In genomic region chr20:62824476-62825287, GRCh38 we compare ENCODE assay signal across 9 cellular contexts. TPM values are rescaled to one million over a fixed set of nuclear protein-coding genes. Genes with fewer than 3 reads are reported as not detected.
A peak's percentile ranks its signal among the peaks of the same experiment; 100 is the strongest.
DNase-seq lines count a peak whose midpoint lies in the region; ATAC-seq, FAIRE-seq and TF ChIP-seq lines count a peak whose summit lies in the region.
"Had no signal": no experiment of that assay in that cellular context is flagged by ENCODE, and none has a peak within 500 bp of the region (broad histone marks: within the 10 kb centered on the region; RNA-seq: fewer than 3 reads in every experiment).

No MANE protein-coding gene starts in this region.

- H2AK5ac ChIP-seq in H1 (ENCODE audit: low read depth, low read length) = peak overlapping the region; percentile 16; the same call in 1 of the 2 replicates

- no peak overlapping the region for H2BK120ac ChIP-seq in H1 (replicated peaks; ENCODE audit: low read depth, low read length)

- peaks cover 0 to 8% (median 0%) of the 10 kb centered on the region in 4 donors for H3K4me1 Mint-ChIP-seq in CD4-positive, alpha-beta memory T cell
- H3K4me1 Mint-ChIP-seq in osteocyte (ENCODE audit: unreplicated experiment) = peaks cover 11% of the 10 kb centered on the region
- H3K4me1 Mint-ChIP-seq in endothelial cell (ENCODE audit: unreplicated experiment) = no peaks in the 10 kb centered on the region
- H3K4me1 Mint-ChIP-seq: central memory CD8-positive, alpha-beta T cell had no signal

- CTCF ChIA-PET in CD4-positive, alpha-beta memory T cell (lab: Charles Lee; ENCODE audit: partially characterized antibody) = interaction anchor here (0.6 to 1.7 kb wide), 2 partner anchors 16 to 441 kb away, joined by 6 to 7 read pairs; no protein-coding TSS in a partner anchor
- CTCF ChIA-PET in H1 (lab: Charles Lee; ENCODE audit: partially characterized antibody) = interaction anchor here (0.6 to 3.2 kb wide), 4 partner anchors 8 to 17 kb away, joined by 3 to 22 read pairs (median 6); no protein-coding TSS in a partner anchor

- no peak; a peak in 1 of 4 replicates for TF ChIP-seq RAD21 in H1 (IDR thresholded peaks at IDR 0.05 in 1 of 2, conservative IDR thresholded peaks at IDR 0.05 in 1 of 2; ENCODE audit: low read depth in 2 of 2, low read length in 2 of 2)

- peak overlapping the region in 1 of 2 experiments; percentile 28; a peak in 3 of 4 replicates for H3K4me2 ChIP-seq in H1 (ENCODE audit: insufficient read depth in 1 of 2, low read depth in 2 of 2, low read length in 2 of 2)

- no peaks in the 10 kb centered on the region for H3K9me3 ChIP-seq in CD4-positive, alpha-beta memory T cell (ENCODE audit: control insufficient read depth in 1 of 2, low read length in 2 of 2)
- no peaks in the 10 kb centered on the region for H3K9me3 ChIP-seq in HUES64 (ENCODE audit: insufficient read depth, low read depth, low read length)
- no peaks in the 10 kb centered on the region for H3K9me3 ChIP-seq in H1 (ENCODE audit: insufficient read depth in 2 of 2, low read depth in 1 of 2, low read length in 1 of 2)

- H3K23me2 ChIP-seq in H1 (ENCODE audit: low read depth, low read length) = no peaks in the 10 kb centered on the region

- H4K5ac ChIP-seq in H1 (ENCODE audit: insufficient read length, low read depth, low read length) = peak overlapping the region; percentile 44

- peaks cover 5 to 8% of the 10 kb centered on the region in 2 experiments for H4K20me1 ChIP-seq in H1 (replicated peaks in 1 of 2; ENCODE audit: control insufficient read depth in 1 of 2, insufficient read depth in 2 of 2, low read length in 2 of 2)

- H2BK15ac ChIP-seq in H1 (ENCODE audit: low read length) = no peak overlapping the region

- H3K9me3 Mint-ChIP-seq in CD4-positive, alpha-beta memory T cell = no peaks in the 10 kb centered on the region
- H3K9me3 Mint-ChIP-seq in osteocyte (ENCODE audit: unreplicated experiment) (no peaks in the 10 kb centered on the region), endothelial cell (ENCODE audit: unreplicated experiment) (no peaks in the 10 kb centered on the region)
- H3K9me3 Mint-ChIP-seq: central memory CD8-positive, alpha-beta T cell had no signal

- intact Hi-C loops in CD4-positive, alpha-beta memory T cell (cut with micrococcal nuclease) = no loop called here

- no peak overlapping the region for H2BK20ac ChIP-seq in H1 (ENCODE audit: low read length)

- TF ChIP-seq CTCF in H1 (IDR thresholded peaks at IDR 0.05; ENCODE audit: control extremely low read depth in 1 of 3, insufficient read depth in 1 of 3, low read depth in 1 of 3, low read length in 3 of 3) (no peak), osteocyte (IDR thresholded peaks at IDR 0.05) (no peak), endothelial cell (IDR thresholded peaks at IDR 0.05; ENCODE audit: unreplicated experiment) (no peak)

- H3K56ac ChIP-seq in H1 (replicated peaks; ENCODE audit: insufficient read length, low read depth, low read length) = no peak overlapping the region

- peak overlapping the region; percentile 68 for H4K8ac ChIP-seq in H1 (ENCODE audit: extremely low read depth, insufficient read depth, low read length)

- H3K4me3 Mint-ChIP-seq in CD4-positive, alpha-beta memory T cell = peak overlapping the region in 4 of 8 donors; percentile 31 to 60 (median 46)
- peak overlapping the region; percentile 44 for H3K4me3 Mint-ChIP-seq in osteocyte (ENCODE audit: unreplicated experiment)
- no peak overlapping the region for H3K4me3 Mint-ChIP-seq in endothelial cell (ENCODE audit: unreplicated experiment)
- H3K4me3 Mint-ChIP-seq: central memory CD8-positive, alpha-beta T cell had no signal

- peak in 4 of 5 donors; percentile 29 to 54 (median 44) for DNase-seq in CD4-positive, alpha-beta memory T cell
- DNase-seq in SKM-1 (lab: John Stamatoyannopoulos, UW; ENCODE audit: unreplicated experiment) = peak; percentile 63
- peak in 1 of 2 experiments; percentile 54 for DNase-seq in H1 (ENCODE audit: low read depth in 1 of 2, low spot score in 2 of 2)
- DNase-seq in osteocyte (ENCODE audit: extremely low spot score, unreplicated experiment) = no peak
- no peak for DNase-seq in HK-2 (ENCODE audit: unreplicated experiment)
- DNase-seq in endothelial cell (ENCODE audit: low spot score) = no peak

- no peak overlapping the region for H2BK12ac ChIP-seq in H1 (ENCODE audit: low read depth, low read length)

- H3K9ac ChIP-seq in HUES64 (ENCODE audit: low read depth, low read length) (no peak overlapping the region), H1 (replicated peaks in 1 of 4; ENCODE audit: extremely low read depth in 1 of 4, low read depth in 3 of 4, low read length in 3 of 4) (no peak overlapping the region)

- no peak overlapping the region for H3K4me3 ChIP-seq in CD4-positive, alpha-beta memory T cell (ENCODE audit: low read length in 2 of 2)
- H3K4me3 ChIP-seq in HUES64 (ENCODE audit: low read length) = no peak overlapping the region
- no peak overlapping the region for H3K4me3 ChIP-seq in H1 (ENCODE audit: extremely low read depth in 1 of 4, insufficient read depth in 2 of 4, low read depth in 3 of 4, low read length in 4 of 4)

- H4K91ac ChIP-seq in H1 (replicated peaks; ENCODE audit: insufficient read length, low read length) = peak overlapping the region; percentile 81

- no peaks in the 10 kb centered on the region for H3K79me1 ChIP-seq in H1 (ENCODE audit: low read depth, low read length)

- H3K36me3 ChIP-seq in CD4-positive, alpha-beta memory T cell (ENCODE audit: insufficient read depth, low read length) = no peaks in the 10 kb centered on the region
- H3K36me3 ChIP-seq in HUES64 (ENCODE audit: insufficient read depth, low read length) (peaks cover 26% of the 10 kb centered on the region), H1 (ENCODE audit: control insufficient read depth in 2 of 4, insufficient read depth in 4 of 4, low read length in 3 of 4) (peaks cover 0 to 7% (median 3%) of the 10 kb centered on the region in 4 experiments; a peak in 4 of 8 replicates)

- WGBS in HUES64 = 49% methylated on average over 23 of the region's 34 CpGs
- 61% methylated on average over 13 of the region's 34 CpGs; no CpG with 5 or more reads in 1 of the 2 experiments for WGBS in H1 (ENCODE audit: extremely low coverage in 1 of 2, insufficient coverage in 1 of 2, insufficient read length in 1 of 2, insufficient replicate concordance in 2 of 2, low coverage in 1 of 2, low lambda C conversion rate in 2 of 2, missing lambda C conversion rate in 1 of 2), 2 experiments

- peaks cover 9% of the 10 kb centered on the region for H3K4me1 ChIP-seq in CD4-positive, alpha-beta memory T cell (ENCODE audit: insufficient read depth, low read length)
- H3K4me1 ChIP-seq in HUES64 (ENCODE audit: insufficient read depth, low read length) = peaks cover 4% of the 10 kb centered on the region; the same call in 1 of the 2 replicates
- peaks cover 0 to 19% (median 10%) of the 10 kb centered on the region in 4 experiments; a peak in 5 of 7 replicates for H3K4me1 ChIP-seq in H1 (replicated peaks in 1 of 4; ENCODE audit: control insufficient read depth in 3 of 4, insufficient read depth in 4 of 4, low read length in 3 of 4)

- H3K79me2 ChIP-seq in H1 (ENCODE audit: control insufficient read depth in 1 of 2, insufficient read depth in 2 of 2, low read length in 2 of 2) = no peaks in the 10 kb centered on the region

- H2BK5ac ChIP-seq in H1 (ENCODE audit: low read depth, low read length) = peak overlapping the region; percentile 52; the same call in 1 of the 2 replicates

- H3K27me3 Mint-ChIP-seq in CD4-positive, alpha-beta memory T cell = no peaks in the 10 kb centered on the region
- no peaks in the 10 kb centered on the region for H3K27me3 Mint-ChIP-seq in osteocyte (ENCODE audit: unreplicated experiment)
- H3K27me3 Mint-ChIP-seq in endothelial cell (ENCODE audit: unreplicated experiment) = peaks cover 8% of the 10 kb centered on the region

- no peak overlapping the region for H3K18ac ChIP-seq in H1 (ENCODE audit: extremely low read depth, low read length)

- FAIRE-seq in H1 (lab: Jason Lieb, UNC) = no peak

- no peak for TF ChIP-seq POLR2A in H1 (IDR thresholded peaks at IDR 0.05; ENCODE audit: control extremely low read depth in 1 of 2, low read depth in 2 of 2, low read length in 2 of 2)

- no peak for TF ChIP-seq EP300 in H1 (IDR thresholded peaks at IDR 0.05; ENCODE audit: borderline replicate concordance in 1 of 2, low read depth in 2 of 2, low read length in 2 of 2)

- no peak overlapping the region for H3K27ac ChIP-seq in CD4-positive, alpha-beta memory T cell (ENCODE audit: low read depth, low read length)
- H3K27ac ChIP-seq in HUES64 (ENCODE audit: low read depth, low read length) (0 out of 2 replicates have a peak overlapping the region, but pooled peaks have one; percentile 18), H1 (ENCODE audit: low read depth, low read length) (no peak overlapping the region)

- peak overlapping the region in 2 of 7 donors; percentile 29 to 57 for H3K27ac Mint-ChIP-seq in CD4-positive, alpha-beta memory T cell
- no peak overlapping the region for H3K27ac Mint-ChIP-seq in osteocyte (ENCODE audit: unreplicated experiment)
- H3K27ac Mint-ChIP-seq in endothelial cell (ENCODE audit: unreplicated experiment) = no peak overlapping the region

- no peak overlapping the region for H3K4ac ChIP-seq in H1 (replicated peaks; ENCODE audit: insufficient read length, low read depth, low read length)

- no peak overlapping the region for H2AFZ ChIP-seq in H1 (ENCODE audit: low read length)

- H3K27me3 ChIP-seq in CD4-positive, alpha-beta memory T cell (ENCODE audit: insufficient read depth, low read length) = no peaks in the 10 kb centered on the region
- H3K27me3 ChIP-seq in HUES64 (ENCODE audit: insufficient read depth, low read length) (no peaks in the 10 kb centered on the region; the same call in 1 of the 2 replicates), H1 (replicated peaks in 1 of 4; ENCODE audit: control insufficient read depth in 3 of 4, extremely low read depth in 1 of 4, insufficient read depth in 3 of 4, low read length in 3 of 4) (no peaks in the 10 kb centered on the region)

- POLR2A ChIA-PET in CD4-positive, alpha-beta memory T cell (lab: Charles Lee; ENCODE audit: partially characterized antibody) = interaction anchor here (2.1 kb wide), 1 partner anchor 30 kb away, joined by 10 read pairs; no protein-coding TSS in a partner anchor
- POLR2A ChIA-PET in H1 (lab: Charles Lee; ENCODE audit: partially characterized antibody) = interaction anchor here (0.7 to 2.1 kb wide), 4 partner anchors 9 to 82 kb away, joined by 3 to 20 read pairs (median 6); partner anchors contain the start of gene COL9A3

- H3K14ac ChIP-seq in H1 (ENCODE audit: insufficient read length) = no peak overlapping the region

- ATAC-seq in HG03460 (IDR thresholded peaks at IDR 0.05; ENCODE audit: unreplicated experiment) = no peak

- H3K23ac ChIP-seq in H1 (ENCODE audit: insufficient read length) = no peak overlapping the region

- H3K36me3 Mint-ChIP-seq in CD4-positive, alpha-beta memory T cell = no peaks in the 10 kb centered on the region
- H3K36me3 Mint-ChIP-seq in osteocyte (ENCODE audit: unreplicated experiment) (no peaks in the 10 kb centered on the region), endothelial cell (ENCODE audit: low read depth, unreplicated experiment) (no peaks in the 10 kb centered on the region)

RNA-seq across cellular contexts. Expression of gene COL9A3, which starts 7.8 kb away (rescaled TPM):
- not detected for total RNA-seq in CD4-positive, alpha-beta memory T cell
- polyA plus RNA-seq in CD4-positive, alpha-beta memory T cell = under 1 TPM in 1 of 2 donors, not detected in 1; 0.41 TPM
- 37.3 TPM for polyA plus RNA-seq in HUES64 (2013, experiment 1 of 2)
- 34.6 TPM for polyA plus RNA-seq in HUES64 (2013, experiment 2 of 2)
- total RNA-seq in H1 (2021; fragmentation: NEBNext Ultra II Directional; extraction: Animal tissue kit (Norgen Biotek cat#: 25700)) = 76.0 and 80.1 TPM in 2 replicates
- 21.7 and 39.7 TPM in 2 replicates for polyA plus RNA-seq in H1 (2011; rRNA removed)
- 47.5 TPM for polyA plus RNA-seq in H1 (2011; cell fraction: cytosol; rRNA removed)
- 245 TPM for polyA plus RNA-seq in H1 (2011; cell fraction: nucleus; rRNA removed)
- 54.7 to 62.3 TPM (median 59.2 TPM) in 4 replicates for polyA plus RNA-seq in H1 (2012, experiment 1 of 2)
- 36.6 TPM for polyA plus RNA-seq in H1 (2012, experiment 2 of 2)
- 97.2 TPM for polyA plus RNA-seq in H1 (2013, experiment 1 of 2)
- polyA plus RNA-seq in H1 (2013, experiment 2 of 2) = 86.2 TPM
- polyA minus RNA-seq in H1 (2011; rRNA and poly(A)+ RNA removed) = 3.3 and 4.8 TPM in 2 replicates
- polyA minus RNA-seq in H1 (2011; cell fraction: cytosol; rRNA and poly(A)+ RNA removed) = 16.0 TPM
- 24.0 TPM for polyA minus RNA-seq in H1 (2011; cell fraction: nucleus; rRNA and poly(A)+ RNA removed)
- total RNA-seq in osteocyte (1.7 and 1.8 TPM in 2 replicates), endothelial cell (ENCODE audit: unreplicated experiment) (1.8 TPM)

RNA-seq across cellular contexts. Expression of gene OGFR, which starts 20.0 kb away (rescaled TPM):
- 10 to 100 TPM; 73.6 to 75.9 TPM for total RNA-seq in CD4-positive, alpha-beta memory T cell
- 10 to 100 TPM; 13.8 to 65.3 TPM for polyA plus RNA-seq in CD4-positive, alpha-beta memory T cell
- 12.8 TPM for polyA plus RNA-seq in HUES64 (2013, experiment 1 of 2)
- 15.0 TPM for polyA plus RNA-seq in HUES64 (2013, experiment 2 of 2)
- total RNA-seq in H1 (2021; fragmentation: NEBNext Ultra II Directional; extraction: Animal tissue kit (Norgen Biotek cat#: 25700)) = 25.1 and 25.8 TPM in 2 replicates
- 13.9 and 26.7 TPM in 2 replicates for polyA plus RNA-seq in H1 (2011; rRNA removed)
- polyA plus RNA-seq in H1 (2011; cell fraction: cytosol; rRNA removed) = 31.1 TPM
- polyA plus RNA-seq in H1 (2011; cell fraction: nucleus; rRNA removed) = 31.9 TPM
- 14.3 to 22.7 TPM (median 20.9 TPM) in 4 replicates for polyA plus RNA-seq in H1 (2012, experiment 1 of 2)
- 14.7 TPM for polyA plus RNA-seq in H1 (2012, experiment 2 of 2)
- polyA plus RNA-seq in H1 (2013, experiment 1 of 2) = 14.1 TPM
- 12.8 TPM for polyA plus RNA-seq in H1 (2013, experiment 2 of 2)
- polyA minus RNA-seq in H1 (2011; rRNA and poly(A)+ RNA removed) = 9.5 and 11.2 TPM in 2 replicates
- polyA minus RNA-seq in H1 (2011; cell fraction: cytosol; rRNA and poly(A)+ RNA removed) = 18.2 TPM
- 11.4 TPM for polyA minus RNA-seq in H1 (2011; cell fraction: nucleus; rRNA and poly(A)+ RNA removed)
- total RNA-seq in osteocyte = 47.2 and 48.9 TPM in 2 replicates
- total RNA-seq in endothelial cell (ENCODE audit: unreplicated experiment) = 27.6 TPM

RNA-seq across cellular contexts. Expression of gene MRGBP, which starts 28.4 kb away (rescaled TPM):
- total RNA-seq in CD4-positive, alpha-beta memory T cell = 10 to 100 TPM in 1 of 2 experiments, 1 to 10 TPM in 1; 9.7 to 11.0 TPM
- 10 to 100 TPM in 1 of 2 donors, 1 to 10 TPM in 1; 6.8 to 10.9 TPM for polyA plus RNA-seq in CD4-positive, alpha-beta memory T cell
- 12.9 TPM for polyA plus RNA-seq in HUES64 (2013, experiment 1 of 2)
- polyA plus RNA-seq in HUES64 (2013, experiment 2 of 2) = 15.5 TPM
- 16.8 and 18.7 TPM in 2 replicates for total RNA-seq in H1 (2021; fragmentation: NEBNext Ultra II Directional; extraction: Animal tissue kit (Norgen Biotek cat#: 25700))
- polyA plus RNA-seq in H1 (2011; rRNA removed) = 15.0 and 16.7 TPM in 2 replicates
- polyA plus RNA-seq in H1 (2011; cell fraction: cytosol; rRNA removed) = 16.9 TPM
- 15.2 TPM for polyA plus RNA-seq in H1 (2011; cell fraction: nucleus; rRNA removed)
- polyA plus RNA-seq in H1 (2012, experiment 1 of 2) = 12.4 to 15.8 TPM (median 14.1 TPM) in 4 replicates
- 12.8 TPM for polyA plus RNA-seq in H1 (2012, experiment 2 of 2)
- polyA plus RNA-seq in H1 (2013, experiment 1 of 2) = 12.5 TPM
- polyA plus RNA-seq in H1 (2013, experiment 2 of 2) = 13.0 TPM
- 9.2 and 10.4 TPM in 2 replicates for polyA minus RNA-seq in H1 (2011; rRNA and poly(A)+ RNA removed)
- 7.4 TPM for polyA minus RNA-seq in H1 (2011; cell fraction: cytosol; rRNA and poly(A)+ RNA removed)
- polyA minus RNA-seq in H1 (2011; cell fraction: nucleus; rRNA and poly(A)+ RNA removed) = 9.5 TPM
- total RNA-seq in osteocyte = 11.2 and 11.4 TPM in 2 replicates
- 10.9 TPM for total RNA-seq in endothelial cell (ENCODE audit: unreplicated experiment)

RNA-seq across cellular contexts. Expression of gene TCFL5, which starts 36.9 kb away (rescaled TPM):
- 10 to 100 TPM in 1 of 2 experiments, 1 to 10 TPM in 1; 9.9 to 10.3 TPM for total RNA-seq in CD4-positive, alpha-beta memory T cell
- 1 to 10 TPM in 1 of 2 donors, under 1 TPM in 1; 0.52 to 2.5 TPM for polyA plus RNA-seq in CD4-positive, alpha-beta memory T cell
- polyA plus RNA-seq in HUES64 (2013, experiment 1 of 2) = 10.8 TPM
- polyA plus RNA-seq in HUES64 (2013, experiment 2 of 2) = 16.0 TPM
- 15.0 and 15.6 TPM in 2 replicates for total RNA-seq in H1 (2021; fragmentation: NEBNext Ultra II Directional; extraction: Animal tissue kit (Norgen Biotek cat#: 25700))
- 4.4 and 6.2 TPM in 2 replicates for polyA plus RNA-seq in H1 (2011; rRNA removed)
- polyA plus RNA-seq in H1 (2011; cell fraction: cytosol; rRNA removed) = 8.6 TPM
- polyA plus RNA-seq in H1 (2011; cell fraction: nucleus; rRNA removed) = 8.7 TPM
- polyA plus RNA-seq in H1 (2012, experiment 1 of 2) = 9.0 to 10.3 TPM (median 10.0 TPM) in 4 replicates
- 4.7 TPM for polyA plus RNA-seq in H1 (2012, experiment 2 of 2)
- polyA plus RNA-seq in H1 (2013, experiment 1 of 2) = 10.2 TPM
- 9.9 TPM for polyA plus RNA-seq in H1 (2013, experiment 2 of 2)
- polyA minus RNA-seq in H1 (2011; rRNA and poly(A)+ RNA removed) = 5.1 and 5.4 TPM in 2 replicates
- 6.5 TPM for polyA minus RNA-seq in H1 (2011; cell fraction: cytosol; rRNA and poly(A)+ RNA removed)
- polyA minus RNA-seq in H1 (2011; cell fraction: nucleus; rRNA and poly(A)+ RNA removed) = 7.9 TPM
- total RNA-seq in osteocyte (12.2 and 12.8 TPM in 2 replicates), endothelial cell (ENCODE audit: unreplicated experiment) (30.9 TPM)

Comparison
In these comparisons a context has a peak if more than half of its experiments do, and no peak if none do; other contexts are left out.
1. DNase-seq: peak in CD4-positive, alpha-beta memory T cell (4 of 5) and SKM-1 (single experiment); none in osteocyte (single experiment), HK-2 (single experiment) and endothelial cell (single experiment).
2. RNA of gene COL9A3, which starts 7.8 kb away (total RNA-seq): 76.0 to 80.1 TPM in H1; 1.8 TPM in endothelial cell (single experiment), 1.7 to 1.8 TPM in osteocyte and not detected in CD4-positive, alpha-beta memory T cell; every median in the first group is over 10 times any median in the second.